ENCODE assay signal across 23 cellular contexts in the genomic region with DNA sequence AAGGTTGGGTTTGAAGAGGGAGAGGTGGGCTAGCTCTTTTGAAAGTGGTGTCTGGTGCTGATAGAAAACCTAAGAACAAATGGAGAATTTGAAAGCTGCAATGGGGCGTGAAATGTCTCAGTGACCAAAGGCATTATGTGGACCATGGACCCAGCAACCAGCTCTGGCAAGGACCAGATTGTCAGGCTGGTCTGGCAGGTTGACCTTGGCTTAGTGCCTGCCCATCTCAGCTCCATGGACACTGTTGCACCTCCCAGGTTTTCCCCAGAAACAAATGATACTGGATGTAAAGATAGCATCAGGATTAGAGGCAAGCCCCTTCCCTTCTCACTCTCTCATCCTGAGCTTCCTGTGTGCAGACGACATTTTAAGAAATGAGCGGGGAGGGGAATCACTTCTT. TPM values are rescaled to one million over a fixed set of nuclear protein-coding genes. Genes with fewer than 3 reads are reported as not detected.
"Had no signal": no experiment of that assay in that cellular context is flagged by ENCODE, and none has a peak within 500 bp of the region (broad histone marks: within the 10 kb centered on the region; RNA-seq: fewer than 3 reads in every experiment).

No MANE protein-coding gene starts in this region.

- H3K4me3 ChIP-seq: esophagus muscularis mucosa, heart right ventricle, lower lobe of right lung, ovary, sigmoid colon, suprapubic skin, tibial nerve had no signal

- ATAC-seq: activated CD8-positive, alpha-beta T cell treated with anti-CD3 and anti-CD28 coated beads for 36 hours; activated T-cell treated with anti-CD3 and anti-CD28 coated beads, Interleukin-2, amount 50 U/mL, for 4 hours; activated T-helper 17 cell treated with anti-CD3 and anti-CD28 coated beads, Interleukin-2, amount 50 U/mL, for 72 hours; foreskin keratinocyte; heart right ventricle; lower lobe of right lung had no signal

- H3K36me3 ChIP-seq: brain microvascular endothelial cell, ovary had no signal

- DNase-seq: activated B cell treated with CpG ODN at 0.5 μM for 24 hours; activated CD4-positive, alpha-beta T cell treated with anti-CD3 and anti-CD28 coated beads, Interleukin-2, amount 50 U/mL, for 1 hour; activated CD8-positive, alpha-beta T cell treated with anti-CD3 and anti-CD28 coated beads for 36 hours; activated gamma-delta T cell treated with Interleukin-2 at 50 U/mL for 16 hours; activated naive CD4-positive, alpha-beta T cell treated with anti-CD3 and anti-CD28 coated beads, Interleukin-2, amount 50 U/mL, for 16 hours; activated T-cell treated with anti-CD3 and anti-CD28 coated beads, Interleukin-2, amount 50 U/mL, for 4 hours; amniotic stem cell; brain microvascular endothelial cell; endodermal cell; foreskin keratinocyte; heart right ventricle; lower lobe of right lung; mesenchymal stem cell; nephron progenitor cell; ovary; sigmoid colon; small intestine; stimulated activated naive CD4-positive, alpha-beta T cell had no signal

- H3K27ac ChIP-seq: brain microvascular endothelial cell, esophagus muscularis mucosa, foreskin keratinocyte, heart right ventricle, lower lobe of right lung, neutrophil, ovary, sigmoid colon, suprapubic skin, tibial nerve had no signal

- H3K4me1 ChIP-seq: foreskin keratinocyte, suprapubic skin had no signal

- H3K27me3 ChIP-seq: esophagus muscularis mucosa, foreskin keratinocyte, heart right ventricle, neutrophil, ovary, sigmoid colon, suprapubic skin, tibial nerve had no signal

- H3K9me3 ChIP-seq: esophagus muscularis mucosa, heart right ventricle, lower lobe of right lung, neutrophil, ovary, sigmoid colon, suprapubic skin, tibial nerve had no signal

RNA-seq across cellular contexts. Expression of a gene that starts 25.3 kb away (rescaled TPM):
- total RNA-seq: activated B cell treated with CpG ODN at 0.5 μM for 24 hours; activated CD8-positive, alpha-beta T cell treated with anti-CD3 and anti-CD28 coated beads for 36 hours had no signal
- polyA plus RNA-seq: foreskin keratinocyte had no signal
